In genomic region chr18:74694436-74694835, GRCh38 we compare ENCODE assay signal across 22 cellular contexts.
"Had no signal": no experiment of that assay in that cellular context is flagged by ENCODE, and none has a peak within 500 bp of the region (broad histone marks: within the 10 kb centered on the region; RNA-seq: fewer than 3 reads in every experiment).

No MANE protein-coding gene starts in this region.

- H3K36me3 ChIP-seq: colonic mucosa, esophagus squamous epithelium, gastroesophageal sphincter, left lung, lower lobe of right lung, neutrophil, pancreas, sigmoid colon, stomach, thyroid gland, vagina had no signal

- H3K27ac Mint-ChIP-seq: effector memory CD8-positive, alpha-beta T cell; natural killer cell; stimulated activated effector memory CD8-positive, alpha-beta T cell treated with anti-CD3 and anti-CD28 coated beads, Interleukin-12 subunit alpha, Interleukin-12 subunit beta, amount 100 ng/mL, for 72 hours had no signal

- H3K4me1 ChIP-seq: colonic mucosa, esophagus squamous epithelium, gastroesophageal sphincter, left lung, lower lobe of right lung, pancreas, stomach, vagina had no signal

- H3K4me1 Mint-ChIP-seq: neural crest cell had no signal

- H3K27me3 Mint-ChIP-seq: effector memory CD8-positive, alpha-beta T cell had no signal

- H3K27me3 ChIP-seq: colonic mucosa, esophagus squamous epithelium, gastroesophageal sphincter, left lung, neutrophil, pancreas, sigmoid colon, stomach, thyroid gland, vagina had no signal

- H3K27ac ChIP-seq: colonic mucosa, esophagus squamous epithelium, gastroesophageal sphincter, left lung, lower lobe of right lung, neutrophil, pancreas, sigmoid colon, stomach, thyroid gland, vagina had no signal

- H3K4me3 Mint-ChIP-seq: effector memory CD8-positive, alpha-beta T cell; natural killer cell; neural crest cell; stimulated activated effector memory CD8-positive, alpha-beta T cell treated with anti-CD3 and anti-CD28 coated beads, Interleukin-12 subunit alpha, Interleukin-12 subunit beta, amount 100 ng/mL, for 72 hours had no signal

- H3K9me3 Mint-ChIP-seq: effector memory CD8-positive, alpha-beta T cell; natural killer cell; stimulated activated effector memory CD8-positive, alpha-beta T cell treated with anti-CD3 and anti-CD28 coated beads, Interleukin-12 subunit alpha, Interleukin-12 subunit beta, amount 100 ng/mL, for 72 hours had no signal

- H3K36me3 Mint-ChIP-seq: natural killer cell; stimulated activated effector memory CD8-positive, alpha-beta T cell treated with anti-CD3 and anti-CD28 coated beads, Interleukin-12 subunit alpha, Interleukin-12 subunit beta, amount 100 ng/mL, for 72 hours had no signal

- H3K4me3 ChIP-seq: colonic mucosa, esophagus squamous epithelium, gastroesophageal sphincter, left lung, lower lobe of right lung, pancreas, sigmoid colon, stomach, thyroid gland, vagina had no signal

- DNase-seq: central memory CD4-positive, alpha-beta T cell; colonic mucosa; dermis blood vessel endothelial cell; effector memory CD8-positive, alpha-beta T cell; erythroblast; esophagus squamous epithelium; left lung; lower lobe of right lung; natural killer cell; pancreas; sigmoid colon; stimulated activated CD4-positive, alpha-beta T cell treated with anti-CD3 and anti-CD28 coated beads, Interleukin-2, amount 100 ng/mL, for 24 hours; stimulated activated CD4-positive, alpha-beta T cell treated with anti-CD3 and anti-CD28 coated beads, Interleukin-4, amount 100 ng/mL, for 24 hours; stimulated activated naive CD4-positive, alpha-beta T cell treated with Interleukin-2 at 50 U/mL for 16 hours; stomach; trophoblast cell had no signal

- ATAC-seq: effector memory CD8-positive, alpha-beta T cell; gastroesophageal sphincter; left lung; lower lobe of right lung; natural killer cell; pancreas; stimulated activated effector memory CD8-positive, alpha-beta T cell treated with anti-CD3 and anti-CD28 coated beads, Interleukin-12 subunit alpha, Interleukin-12 subunit beta, amount 100 ng/mL, for 72 hours had no signal

- H3K9me3 ChIP-seq: colonic mucosa, esophagus squamous epithelium, gastroesophageal sphincter, left lung, lower lobe of right lung, neutrophil, pancreas, sigmoid colon, stomach, thyroid gland, vagina had no signal
